In the genomic region with DNA sequence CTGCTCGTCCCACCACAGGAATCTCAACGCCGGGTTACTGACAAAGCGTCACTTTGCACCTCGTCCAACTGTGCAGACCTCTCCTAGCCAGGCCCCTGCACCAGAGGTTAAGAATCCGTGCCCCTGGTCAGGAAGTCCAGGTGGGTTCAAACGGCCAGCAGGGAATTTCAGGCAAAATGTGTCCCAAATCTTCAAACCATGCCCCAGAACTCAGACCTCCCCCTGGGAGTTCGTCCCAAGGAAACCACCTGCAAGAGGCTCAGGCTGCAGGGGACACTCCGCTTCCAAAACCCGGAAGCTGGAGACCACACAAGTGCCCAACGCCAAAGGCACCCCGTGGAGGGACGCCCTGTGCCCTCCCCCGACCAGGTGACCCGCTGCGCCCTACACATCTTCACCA, we compare ENCODE assay signal across 8 cellular contexts. TPM values are rescaled to one million over a fixed set of nuclear protein-coding genes. Genes with fewer than 3 reads are reported as not detected.
A peak's percentile ranks its signal among the peaks of the same experiment; 100 is the strongest.
DNase-seq lines count a peak whose midpoint lies in the region; ATAC-seq, FAIRE-seq and TF ChIP-seq lines count a peak whose summit lies in the region.
"Not testable (repeated sequence)": the region's sequence is repeated elsewhere in the genome, so short reads cannot be mapped to it uniquely, and the experiment has no call there.

No MANE protein-coding gene starts in this region.

- peak overlapping the region in 8 of 11 experiments; percentile 43 to 55 (median 50); a peak in 11 of 22 replicates for H3K4me2 ChIP-seq in BLaER1 treated with 17β-estradiol and CSF1 and Interleukin-3, amounts not matched to agents 10 nM and 100 nM

- peak overlapping the region in 4 of 11 experiments; percentile 46 to 60 (median 55); a peak in 5 of 22 replicates for H3K9ac ChIP-seq in BLaER1 treated with 17β-estradiol and CSF1 and Interleukin-3, amounts not matched to agents 10 nM and 100 nM
- H3K9ac ChIP-seq in SK-N-MC (ENCODE audit: insufficient read length), result peak overlapping the region; percentile 55

- not testable (repeated sequence) for DNase-seq in HL-60 (ENCODE audit: low read depth in 1 of 2, low spot score in 1 of 2); SK-N-MC (ENCODE audit: low read depth, low spot score); bronchial epithelial cell (ENCODE audit: low read depth); fibroblast of the aortic adventitia (ENCODE audit: low read depth); vagina (ENCODE audit: extremely low spot score in 2 of 2)
- DNase-seq in lower lobe of right lung, result peak; percentile 2
- DNase-seq in psoas muscle, result peak in 1 of 2 donors; percentile 2

- peaks cover 11 to 37% (median 18%) of the 10 kb centered on the region in 10 experiments for H3K4me1 ChIP-seq in BLaER1 treated with 17β-estradiol and CSF1 and Interleukin-3, amounts not matched to agents 10 nM and 100 nM
- H3K4me1 ChIP-seq in lower lobe of right lung, psoas muscle: not testable (repeated sequence)
- peaks cover 40% of the 10 kb centered on the region for H3K4me1 ChIP-seq in vagina

- not testable (repeated sequence) for TF ChIP-seq POLR2A in vagina (IDR thresholded peaks at IDR 0.05)

- peak overlapping the region; percentile 36 to 60 (median 47); a peak in 14 of 20 replicates for H3K4me3 ChIP-seq in BLaER1 treated with 17β-estradiol and CSF1 and Interleukin-3, amounts not matched to agents 10 nM and 100 nM
- H3K4me3 ChIP-seq in HL-60 (replicated peaks; ENCODE audit: insufficient read depth, low read length) (peak overlapping the region; percentile 35), SK-N-MC (peak overlapping the region; percentile 65; the same call in 1 of the 2 replicates), bronchial epithelial cell (ENCODE audit: low read depth, low read length) (peak overlapping the region; percentile 12), fibroblast of the aortic adventitia (ENCODE audit: low read depth, low read length) (peak overlapping the region; percentile 63), lower lobe of right lung (peak overlapping the region; percentile 42), psoas muscle (peak overlapping the region; percentile 44), vagina (peak overlapping the region in 1 of 2 donors; percentile 35)

- H3K9me3 ChIP-seq in BLaER1 treated with 17β-estradiol and CSF1 and Interleukin-3, amounts not matched to agents 10 nM and 100 nM (replicated peaks in 1 of 11); SK-N-MC (ENCODE audit: low read depth, low read length); lower lobe of right lung; psoas muscle; vagina: not testable (repeated sequence)

- not testable (repeated sequence) for TF ChIP-seq CTCF in HL-60 (IDR thresholded peaks at IDR 0.05; ENCODE audit: insufficient read depth, low read length); bronchial epithelial cell (IDR thresholded peaks at IDR 0.05; ENCODE audit: insufficient read depth, low read length, severe bottlenecking); fibroblast of the aortic adventitia (IDR thresholded peaks at IDR 0.05; ENCODE audit: insufficient read depth, low read length); lower lobe of right lung (IDR thresholded peaks at IDR 0.05); psoas muscle (IDR thresholded peaks at IDR 0.05); vagina (IDR thresholded peaks at IDR 0.05)

- H4K20me1 ChIP-seq in BLaER1 treated with 17β-estradiol and CSF1 and Interleukin-3, amounts not matched to agents 10 nM and 100 nM, result peaks cover 7 to 18% (median 17%) of the 10 kb centered on the region in 11 experiments; a peak in 17 of 22 replicates

- FAIRE-seq in bronchial epithelial cell (lab: Jason Lieb, UNC), result not testable (repeated sequence)

- H3K27me3 ChIP-seq in BLaER1 treated with 17β-estradiol and CSF1 and Interleukin-3, amounts not matched to agents 10 nM and 100 nM; HL-60 (ENCODE audit: insufficient read depth, poor library complexity, severe bottlenecking); bronchial epithelial cell (ENCODE audit: control insufficient read depth, insufficient read depth, low read length); lower lobe of right lung (ENCODE audit: low read depth); psoas muscle (ENCODE audit: insufficient read depth in 3 of 3, low read length in 2 of 3); vagina: not testable (repeated sequence)

- 9 to 20% (median 16%) methylated on average over 1 to 2 of the region's 16 CpGs for WGBS in psoas muscle, 3 donors

- ATAC-seq in lower lobe of right lung, psoas muscle: not testable (repeated sequence)

- not testable (repeated sequence) for H3K27ac ChIP-seq in BLaER1 treated with 17β-estradiol and CSF1 and Interleukin-3, amounts not matched to agents 10 nM and 100 nM; HL-60 (replicated peaks); SK-N-MC; lower lobe of right lung; psoas muscle
- H3K27ac ChIP-seq in vagina, result peak overlapping the region; percentile 68

- intact Hi-C loops in lower lobe of right lung (cut with DNase I); vagina (cut with DNase I): not testable (repeated sequence)
- intact Hi-C loops in psoas muscle (cut with DNase I), result loop anchor here in 1 of 2 donors (10.0 kb wide), 1 partner anchor 53 kb away; no protein-coding TSS in a partner anchor

- H3K36me3 ChIP-seq in BLaER1 treated with 17β-estradiol and CSF1 and Interleukin-3, amounts not matched to agents 10 nM and 100 nM, result peaks cover 0 to 22% (median 10%) of the 10 kb centered on the region in 11 experiments; a peak in 8 of 22 replicates
- H3K36me3 ChIP-seq in SK-N-MC (ENCODE audit: insufficient read depth, low read length); bronchial epithelial cell (ENCODE audit: control insufficient read depth, insufficient read depth, low read length); lower lobe of right lung; psoas muscle (ENCODE audit: insufficient read depth in 1 of 2, low read depth in 1 of 2): not testable (repeated sequence)
- peaks cover 0 to 17% of the 10 kb centered on the region in 2 donors for H3K36me3 ChIP-seq in vagina

RNA-seq across cellular contexts. Expression of a gene that starts 1.2 kb away (rescaled TPM):
- 14.0 and 17.0 TPM in 2 replicates for total RNA-seq in bronchial epithelial cell
- 37.6 and 54.8 TPM in 2 replicates for total RNA-seq in fibroblast of the aortic adventitia (ENCODE audit: low replicate concordance)
- total RNA-seq in lower lobe of right lung, result 52.7 TPM
- total RNA-seq in psoas muscle, result 10 to 100 TPM; 12.6 to 23.9 (median 14.9) TPM
- polyA plus RNA-seq in psoas muscle, result 10 to 100 TPM in 2 of 3 donors, 1 to 10 TPM in 1; 9.2 to 16.4 (median 11.5) TPM
- total RNA-seq in vagina, result 38.3 TPM

RNA-seq across cellular contexts. Expression of a gene that starts 32.6 kb away (rescaled TPM):
- total RNA-seq in bronchial epithelial cell (5.0 and 7.6 TPM in 2 replicates), fibroblast of the aortic adventitia (ENCODE audit: low replicate concordance) (10.5 and 21.6 TPM in 2 replicates), lower lobe of right lung (23.0 TPM), psoas muscle (10 to 100 TPM; 30.6 to 43.0 (median 36.4) TPM), vagina (16.5 TPM)
- polyA plus RNA-seq in psoas muscle, result 10 to 100 TPM; 42.1 to 72.8 (median 55.2) TPM

RNA-seq across cellular contexts. Expression of a gene that starts 32.7 kb away (rescaled TPM):
- 4.2 and 10.6 TPM in 2 replicates for total RNA-seq in bronchial epithelial cell
- total RNA-seq in fibroblast of the aortic adventitia (ENCODE audit: low replicate concordance), result 9.8 and 26.5 TPM in 2 replicates
- total RNA-seq in lower lobe of right lung, result 56.1 TPM
- total RNA-seq in psoas muscle, result 10 to 100 TPM; 15.9 to 36.6 (median 22.5) TPM
- polyA plus RNA-seq in psoas muscle, result 10 to 100 TPM; 16.8 to 29.8 (median 17.4) TPM
- total RNA-seq in vagina, result 35.6 TPM

RNA-seq across cellular contexts. Expression of a gene that starts 59.5 kb away (rescaled TPM):
- total RNA-seq in bronchial epithelial cell (0.26 and 0.38 TPM in 2 replicates), fibroblast of the aortic adventitia (ENCODE audit: low replicate concordance) (13.5 and 35.2 TPM in 2 replicates), lower lobe of right lung (27.2 TPM), psoas muscle (1 to 10 TPM in 1 of 4 donors, under 1 TPM in 2, not detected in 1; 0.32 to 1.8 (median 0.64) TPM), vagina (42.7 TPM)
- under 1 TPM in 2 of 3 donors, not detected in 1; 0.25 to 0.29 TPM for polyA plus RNA-seq in psoas muscle
